28 cellular contexts compared by ENCODE assay signal in genomic region chr9:70222354-70222753, GRCh38.
"Had no signal": no experiment of that assay in that cellular context is flagged by ENCODE, and none has a peak within 500 bp of the region (broad histone marks: within the 10 kb centered on the region; RNA-seq: fewer than 3 reads in every experiment).

No MANE protein-coding gene starts in this region.

- H3K4me1 Mint-ChIP-seq: activated CD4-positive, alpha-beta T cell treated with anti-CD3 and anti-CD28 coated beads, Interleukin-2, amount 10 ng/mL, durations not matched to agents 7 days and 5 days; activated T-helper 17 cell treated with anti-CD3 and anti-CD28 coated beads, Interleukin-2, amount 50 U/mL, for 72 hours; T-helper 17 cell had no signal

- DNase-seq: activated CD4-positive, alpha-beta memory T cell treated with anti-CD3 and anti-CD28 coated beads for 36 hours; activated CD4-positive, alpha-beta T cell treated with anti-CD3 and anti-CD28 coated beads, Interleukin-2, amount 10 ng/mL, durations not matched to agents 7 days and 5 days; activated CD4-positive, CD25-positive, alpha-beta regulatory T cell; activated CD8-positive, alpha-beta memory T cell treated with anti-CD3 and anti-CD28 coated beads for 24 hours; activated gamma-delta T cell; activated naive CD4-positive, alpha-beta T cell treated with anti-CD3 and anti-CD28 coated beads for 36 hours; activated T-cell treated with anti-CD3 and anti-CD28 coated beads for 4 hours; activated T-cell treated with anti-CD3 and anti-CD28 coated beads, Interleukin-2, amount 50 U/mL, for 48 hours; amygdala; brain microvascular endothelial cell; Kasumi-1; NCI-H1105 treated with DMSO at 0.1 percent for 48 hours; NCI-H1436 treated with DMSO at 0.1 percent for 48 hours; NCI-H187; NCI-H2081; NCI-H446; NCI-H524; Peyer's patch; Right ventricle myocardium superior; SW 1271; T-helper 17 cell; T1000 had no signal

- H3K36me3 Mint-ChIP-seq: activated CD4-positive, alpha-beta memory T cell treated with anti-CD3 and anti-CD28 coated beads for 36 hours had no signal

- H3K27ac ChIP-seq: brain microvascular endothelial cell, cardiac muscle cell, Peyer's patch, RWPE1, SJSA1 had no signal

- H3K36me3 ChIP-seq: brain microvascular endothelial cell, cardiac muscle cell, Peyer's patch, SJSA1 had no signal

- H3K9me3 ChIP-seq: Peyer's patch, SJSA1 had no signal

- H3K27ac Mint-ChIP-seq: activated CD4-positive, alpha-beta memory T cell treated with anti-CD3 and anti-CD28 coated beads for 36 hours; activated CD4-positive, alpha-beta T cell treated with anti-CD3 and anti-CD28 coated beads, Interleukin-2, amount 10 ng/mL, durations not matched to agents 7 days and 5 days; activated naive CD4-positive, alpha-beta T cell treated with anti-CD3 and anti-CD28 coated beads for 36 hours; activated naive CD8-positive, alpha-beta T cell; activated T-helper 17 cell treated with anti-CD3 and anti-CD28 coated beads, Interleukin-2, amount 50 U/mL, for 72 hours; T-helper 17 cell had no signal

- H3K27me3 ChIP-seq: brain microvascular endothelial cell, cardiac muscle cell, Peyer's patch, SJSA1 had no signal

- H3K4me3 Mint-ChIP-seq: activated CD4-positive, alpha-beta memory T cell treated with anti-CD3 and anti-CD28 coated beads for 36 hours; activated CD4-positive, alpha-beta T cell treated with anti-CD3 and anti-CD28 coated beads, Interleukin-2, amount 10 ng/mL, durations not matched to agents 7 days and 5 days; activated naive CD4-positive, alpha-beta T cell treated with anti-CD3 and anti-CD28 coated beads for 36 hours; activated naive CD8-positive, alpha-beta T cell; activated T-helper 17 cell treated with anti-CD3 and anti-CD28 coated beads, Interleukin-2, amount 50 U/mL, for 72 hours; T-helper 17 cell had no signal

- H3K27me3 Mint-ChIP-seq: activated CD4-positive, alpha-beta memory T cell treated with anti-CD3 and anti-CD28 coated beads for 36 hours; activated CD4-positive, alpha-beta T cell treated with anti-CD3 and anti-CD28 coated beads, Interleukin-2, amount 10 ng/mL, durations not matched to agents 7 days and 5 days; activated naive CD8-positive, alpha-beta T cell; activated T-helper 17 cell treated with anti-CD3 and anti-CD28 coated beads, Interleukin-2, amount 50 U/mL, for 72 hours; T-helper 17 cell had no signal

- H3K4me1 ChIP-seq: Peyer's patch, SJSA1 had no signal

- H3K4me3 ChIP-seq: cardiac muscle cell, Peyer's patch, SJSA1 had no signal

- H3K9me3 Mint-ChIP-seq: activated CD4-positive, alpha-beta memory T cell treated with anti-CD3 and anti-CD28 coated beads for 36 hours; activated CD4-positive, alpha-beta T cell treated with anti-CD3 and anti-CD28 coated beads, Interleukin-2, amount 10 ng/mL, durations not matched to agents 7 days and 5 days; activated naive CD4-positive, alpha-beta T cell treated with anti-CD3 and anti-CD28 coated beads for 36 hours; activated T-helper 17 cell treated with anti-CD3 and anti-CD28 coated beads, Interleukin-2, amount 50 U/mL, for 72 hours had no signal

- ATAC-seq: activated T-helper 17 cell treated with anti-CD3 and anti-CD28 coated beads, Interleukin-2, amount 50 U/mL, for 72 hours; SK-N-SH treated with all-trans-retinoic acid at 6 μM for 48 hours; T-helper 17 cell had no signal
